1 cellular context compared by ENCODE assay signal in the genomic region with DNA sequence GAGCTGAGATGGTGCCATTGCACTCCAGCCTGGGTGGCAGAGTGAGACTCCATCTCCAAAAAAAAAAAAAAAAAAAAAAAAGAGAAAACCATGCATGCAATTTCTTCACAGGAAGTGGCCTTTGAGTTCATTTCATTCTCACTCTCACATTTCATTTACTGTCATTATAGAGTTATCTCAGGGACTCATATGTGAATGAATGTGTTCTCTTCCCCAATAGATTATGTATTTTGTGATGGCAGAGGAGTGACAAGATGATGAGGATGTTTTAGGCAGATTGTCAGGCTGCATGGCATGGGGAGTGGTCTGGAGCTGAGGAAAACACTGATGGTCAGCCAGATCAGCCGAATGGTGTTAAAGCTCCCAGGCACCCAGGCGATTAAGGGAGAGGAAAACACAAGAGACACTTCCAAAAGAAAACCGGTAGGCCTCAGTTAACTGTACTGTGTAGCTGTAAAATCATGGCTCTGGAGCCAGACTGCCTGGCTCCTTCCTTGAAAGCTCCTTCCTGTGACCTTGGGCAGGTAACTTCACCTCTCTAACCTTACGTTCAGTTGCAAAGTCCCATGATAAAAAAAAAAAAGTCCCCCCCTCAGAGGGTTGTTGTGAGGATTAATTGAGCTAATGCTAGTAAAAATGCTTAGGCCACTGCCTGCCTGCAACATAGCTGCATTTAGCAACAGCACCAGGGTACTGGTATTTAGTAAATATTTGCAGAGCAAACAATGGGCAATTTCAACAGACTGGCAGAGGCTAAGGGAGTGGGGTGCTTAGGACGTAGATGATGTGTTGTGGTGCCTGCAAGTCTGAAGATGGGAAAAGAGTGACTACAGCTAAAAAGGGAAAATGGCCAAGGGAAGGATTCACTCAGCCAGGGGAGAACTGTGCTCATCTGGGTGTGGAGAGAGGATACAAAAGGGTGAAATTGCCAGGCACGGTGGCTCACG.
A peak's percentile ranks its signal among the peaks of the same experiment; 100 is the strongest.
TF ChIP-seq lines count a peak whose summit lies in the region.

No MANE protein-coding gene starts in this region.

TF ChIP-seq in HepG2, 621 proteins besides CTCF, POLR2A, EP300 and RAD21 (continued from another document and continues in another):
- TF ChIP-seq, protein P1, sequence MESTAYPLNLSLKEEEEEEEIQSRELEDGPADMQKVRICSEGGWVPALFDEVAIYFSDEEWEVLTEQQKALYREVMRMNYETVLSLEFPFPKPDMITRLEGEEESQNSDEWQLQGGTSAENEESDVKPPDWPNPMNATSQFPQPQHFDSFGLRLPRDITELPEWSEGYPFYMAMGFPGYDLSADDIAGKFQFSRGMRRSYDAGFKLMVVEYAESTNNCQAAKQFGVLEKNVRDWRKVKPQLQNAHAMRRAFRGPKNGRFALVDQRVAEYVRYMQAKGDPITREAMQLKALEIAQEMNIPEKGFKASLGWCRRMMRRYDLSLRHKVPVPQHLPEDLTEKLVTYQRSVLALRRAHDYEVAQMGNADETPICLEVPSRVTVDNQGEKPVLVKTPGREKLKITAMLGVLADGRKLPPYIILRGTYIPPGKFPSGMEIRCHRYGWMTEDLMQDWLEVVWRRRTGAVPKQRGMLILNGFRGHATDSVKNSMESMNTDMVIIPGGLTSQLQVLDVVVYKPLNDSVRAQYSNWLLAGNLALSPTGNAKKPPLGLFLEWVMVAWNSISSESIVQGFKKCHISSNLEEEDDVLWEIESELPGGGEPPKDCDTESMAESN (CRISPR knock-in tag; conservative IDR thresholded peaks at IDR 0.05), result no peak
- TF ChIP-seq ZNF567 (CRISPR knock-in tag; IDR thresholded peaks at IDR 0.05; ENCODE audit: borderline replicate concordance) (no peak), MEIS1 (CRISPR knock-in tag; IDR thresholded peaks at IDR 0.05; ENCODE audit: borderline replicate concordance) (0 out of 2 replicates have a peak, but pooled peaks have one; percentile 29), ZNF773 (CRISPR knock-in tag; IDR thresholded peaks at IDR 0.05; ENCODE audit: borderline replicate concordance) (no peak), ZBTB7B (CRISPR knock-in tag; IDR thresholded peaks at IDR 0.05) (peak; percentile 67; the same call in 1 of the 2 replicates), ZNF577 (CRISPR knock-in tag; IDR thresholded peaks at IDR 0.05; ENCODE audit: borderline replicate concordance, low read depth) (no peak), ZBTB8A (CRISPR knock-in tag; IDR thresholded peaks at IDR 0.05; ENCODE audit: borderline replicate concordance, low read depth) (no peak), HOXA9 (CRISPR knock-in tag; IDR thresholded peaks at IDR 0.05; ENCODE audit: borderline replicate concordance) (no peak), STAG1 (CRISPR knock-in tag; IDR thresholded peaks at IDR 0.05) (no peak; the same call in 1 of the 2 replicates), PHF8 (CRISPR knock-in tag; IDR thresholded peaks at IDR 0.05) (peak; percentile 47), NONO (IDR thresholded peaks at IDR 0.05) (no peak), NONO (CRISPR knock-in tag; conservative IDR thresholded peaks at IDR 0.05) (no peak), ZBTB1 (CRISPR knock-in tag; IDR thresholded peaks at IDR 0.05; ENCODE audit: borderline replicate concordance) (no peak), ETV6 (CRISPR knock-in tag; conservative IDR thresholded peaks at IDR 0.05) (no peak), NFKBIZ (CRISPR knock-in tag; IDR thresholded peaks at IDR 0.05) (peak; percentile 78; the same call in 1 of the 2 replicates), ZNF598 (CRISPR knock-in tag; IDR thresholded peaks at IDR 0.05; ENCODE audit: borderline replicate concordance) (no peak), NR2F2 (IDR thresholded peaks at IDR 0.05; ENCODE audit: borderline replicate concordance, low read depth) (peak; percentile 75), ZNF7 (CRISPR knock-in tag; IDR thresholded peaks at IDR 0.05) (no peak), SRSF9 (IDR thresholded peaks at IDR 0.05; ENCODE audit: borderline replicate concordance, insufficient read depth, low read depth, low read length, poor library complexity, severe bottlenecking) (no peak), ADNP (CRISPR knock-in tag; IDR thresholded peaks at IDR 0.05) (no peak), MATR3 (CRISPR knock-in tag; IDR thresholded peaks at IDR 0.05) (no peak), ATF1 (CRISPR knock-in tag; IDR thresholded peaks at IDR 0.05) (no peak; the same call in 1 of the 2 replicates), FOXJ3 (CRISPR knock-in tag; IDR thresholded peaks at IDR 0.05; ENCODE audit: borderline replicate concordance) (peak; percentile 96; the same call in 1 of the 2 replicates), PCBP1 (IDR thresholded peaks at IDR 0.05; ENCODE audit: borderline replicate concordance, low read depth, low read length) (no peak), ONECUT2 (CRISPR knock-in tag; IDR thresholded peaks at IDR 0.05) (peak; percentile 76), ZNF660 (CRISPR knock-in tag; IDR thresholded peaks at IDR 0.05; ENCODE audit: borderline replicate concordance, low read depth) (no peak), SIN3B (IDR thresholded peaks at IDR 0.05; ENCODE audit: low read length) (no peak)
- TF ChIP-seq, protein P2, sequence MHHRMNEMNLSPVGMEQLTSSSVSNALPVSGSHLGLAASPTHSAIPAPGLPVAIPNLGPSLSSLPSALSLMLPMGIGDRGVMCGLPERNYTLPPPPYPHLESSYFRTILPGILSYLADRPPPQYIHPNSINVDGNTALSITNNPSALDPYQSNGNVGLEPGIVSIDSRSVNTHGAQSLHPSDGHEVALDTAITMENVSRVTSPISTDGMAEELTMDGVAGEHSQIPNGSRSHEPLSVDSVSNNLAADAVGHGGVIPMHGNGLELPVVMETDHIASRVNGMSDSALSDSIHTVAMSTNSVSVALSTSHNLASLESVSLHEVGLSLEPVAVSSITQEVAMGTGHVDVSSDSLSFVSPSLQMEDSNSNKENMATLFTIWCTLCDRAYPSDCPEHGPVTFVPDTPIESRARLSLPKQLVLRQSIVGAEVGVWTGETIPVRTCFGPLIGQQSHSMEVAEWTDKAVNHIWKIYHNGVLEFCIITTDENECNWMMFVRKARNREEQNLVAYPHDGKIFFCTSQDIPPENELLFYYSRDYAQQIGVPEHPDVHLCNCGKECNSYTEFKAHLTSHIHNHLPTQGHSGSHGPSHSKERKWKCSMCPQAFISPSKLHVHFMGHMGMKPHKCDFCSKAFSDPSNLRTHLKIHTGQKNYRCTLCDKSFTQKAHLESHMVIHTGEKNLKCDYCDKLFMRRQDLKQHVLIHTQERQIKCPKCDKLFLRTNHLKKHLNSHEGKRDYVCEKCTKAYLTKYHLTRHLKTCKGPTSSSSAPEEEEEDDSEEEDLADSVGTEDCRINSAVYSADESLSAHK (CRISPR knock-in tag; IDR thresholded peaks at IDR 0.05; ENCODE audit: borderline replicate concordance), result no peak
- TF ChIP-seq, protein P3, sequence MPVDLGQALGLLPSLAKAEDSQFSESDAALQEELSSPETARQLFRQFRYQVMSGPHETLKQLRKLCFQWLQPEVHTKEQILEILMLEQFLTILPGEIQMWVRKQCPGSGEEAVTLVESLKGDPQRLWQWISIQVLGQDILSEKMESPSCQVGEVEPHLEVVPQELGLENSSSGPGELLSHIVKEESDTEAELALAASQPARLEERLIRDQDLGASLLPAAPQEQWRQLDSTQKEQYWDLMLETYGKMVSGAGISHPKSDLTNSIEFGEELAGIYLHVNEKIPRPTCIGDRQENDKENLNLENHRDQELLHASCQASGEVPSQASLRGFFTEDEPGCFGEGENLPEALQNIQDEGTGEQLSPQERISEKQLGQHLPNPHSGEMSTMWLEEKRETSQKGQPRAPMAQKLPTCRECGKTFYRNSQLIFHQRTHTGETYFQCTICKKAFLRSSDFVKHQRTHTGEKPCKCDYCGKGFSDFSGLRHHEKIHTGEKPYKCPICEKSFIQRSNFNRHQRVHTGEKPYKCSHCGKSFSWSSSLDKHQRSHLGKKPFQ (CRISPR knock-in tag; IDR thresholded peaks at IDR 0.05; ENCODE audit: insufficient replicate concordance), result no peak
- TF ChIP-seq, protein P4, sequence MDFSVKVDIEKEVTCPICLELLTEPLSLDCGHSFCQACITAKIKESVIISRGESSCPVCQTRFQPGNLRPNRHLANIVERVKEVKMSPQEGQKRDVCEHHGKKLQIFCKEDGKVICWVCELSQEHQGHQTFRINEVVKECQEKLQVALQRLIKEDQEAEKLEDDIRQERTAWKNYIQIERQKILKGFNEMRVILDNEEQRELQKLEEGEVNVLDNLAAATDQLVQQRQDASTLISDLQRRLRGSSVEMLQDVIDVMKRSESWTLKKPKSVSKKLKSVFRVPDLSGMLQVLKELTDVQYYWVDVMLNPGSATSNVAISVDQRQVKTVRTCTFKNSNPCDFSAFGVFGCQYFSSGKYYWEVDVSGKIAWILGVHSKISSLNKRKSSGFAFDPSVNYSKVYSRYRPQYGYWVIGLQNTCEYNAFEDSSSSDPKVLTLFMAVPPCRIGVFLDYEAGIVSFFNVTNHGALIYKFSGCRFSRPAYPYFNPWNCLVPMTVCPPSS (IDR thresholded peaks at IDR 0.05), result no peak
- TF ChIP-seq, protein P5, sequence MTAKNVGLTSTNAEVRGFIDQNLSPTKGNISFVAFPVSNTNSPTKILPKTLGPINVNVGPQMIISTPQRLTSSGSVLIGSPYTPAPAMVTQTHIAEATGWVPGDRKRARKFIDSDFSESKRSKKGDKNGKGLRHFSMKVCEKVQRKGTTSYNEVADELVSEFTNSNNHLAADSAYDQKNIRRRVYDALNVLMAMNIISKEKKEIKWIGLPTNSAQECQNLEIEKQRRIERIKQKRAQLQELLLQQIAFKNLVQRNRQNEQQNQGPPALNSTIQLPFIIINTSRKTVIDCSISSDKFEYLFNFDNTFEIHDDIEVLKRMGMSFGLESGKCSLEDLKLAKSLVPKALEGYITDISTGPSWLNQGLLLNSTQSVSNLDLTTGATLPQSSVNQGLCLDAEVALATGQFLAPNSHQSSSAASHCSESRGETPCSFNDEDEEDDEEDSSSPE (CRISPR knock-in tag; IDR thresholded peaks at IDR 0.05), result no peak; the same call in 1 of the 2 replicates
- TF ChIP-seq, protein P6, sequence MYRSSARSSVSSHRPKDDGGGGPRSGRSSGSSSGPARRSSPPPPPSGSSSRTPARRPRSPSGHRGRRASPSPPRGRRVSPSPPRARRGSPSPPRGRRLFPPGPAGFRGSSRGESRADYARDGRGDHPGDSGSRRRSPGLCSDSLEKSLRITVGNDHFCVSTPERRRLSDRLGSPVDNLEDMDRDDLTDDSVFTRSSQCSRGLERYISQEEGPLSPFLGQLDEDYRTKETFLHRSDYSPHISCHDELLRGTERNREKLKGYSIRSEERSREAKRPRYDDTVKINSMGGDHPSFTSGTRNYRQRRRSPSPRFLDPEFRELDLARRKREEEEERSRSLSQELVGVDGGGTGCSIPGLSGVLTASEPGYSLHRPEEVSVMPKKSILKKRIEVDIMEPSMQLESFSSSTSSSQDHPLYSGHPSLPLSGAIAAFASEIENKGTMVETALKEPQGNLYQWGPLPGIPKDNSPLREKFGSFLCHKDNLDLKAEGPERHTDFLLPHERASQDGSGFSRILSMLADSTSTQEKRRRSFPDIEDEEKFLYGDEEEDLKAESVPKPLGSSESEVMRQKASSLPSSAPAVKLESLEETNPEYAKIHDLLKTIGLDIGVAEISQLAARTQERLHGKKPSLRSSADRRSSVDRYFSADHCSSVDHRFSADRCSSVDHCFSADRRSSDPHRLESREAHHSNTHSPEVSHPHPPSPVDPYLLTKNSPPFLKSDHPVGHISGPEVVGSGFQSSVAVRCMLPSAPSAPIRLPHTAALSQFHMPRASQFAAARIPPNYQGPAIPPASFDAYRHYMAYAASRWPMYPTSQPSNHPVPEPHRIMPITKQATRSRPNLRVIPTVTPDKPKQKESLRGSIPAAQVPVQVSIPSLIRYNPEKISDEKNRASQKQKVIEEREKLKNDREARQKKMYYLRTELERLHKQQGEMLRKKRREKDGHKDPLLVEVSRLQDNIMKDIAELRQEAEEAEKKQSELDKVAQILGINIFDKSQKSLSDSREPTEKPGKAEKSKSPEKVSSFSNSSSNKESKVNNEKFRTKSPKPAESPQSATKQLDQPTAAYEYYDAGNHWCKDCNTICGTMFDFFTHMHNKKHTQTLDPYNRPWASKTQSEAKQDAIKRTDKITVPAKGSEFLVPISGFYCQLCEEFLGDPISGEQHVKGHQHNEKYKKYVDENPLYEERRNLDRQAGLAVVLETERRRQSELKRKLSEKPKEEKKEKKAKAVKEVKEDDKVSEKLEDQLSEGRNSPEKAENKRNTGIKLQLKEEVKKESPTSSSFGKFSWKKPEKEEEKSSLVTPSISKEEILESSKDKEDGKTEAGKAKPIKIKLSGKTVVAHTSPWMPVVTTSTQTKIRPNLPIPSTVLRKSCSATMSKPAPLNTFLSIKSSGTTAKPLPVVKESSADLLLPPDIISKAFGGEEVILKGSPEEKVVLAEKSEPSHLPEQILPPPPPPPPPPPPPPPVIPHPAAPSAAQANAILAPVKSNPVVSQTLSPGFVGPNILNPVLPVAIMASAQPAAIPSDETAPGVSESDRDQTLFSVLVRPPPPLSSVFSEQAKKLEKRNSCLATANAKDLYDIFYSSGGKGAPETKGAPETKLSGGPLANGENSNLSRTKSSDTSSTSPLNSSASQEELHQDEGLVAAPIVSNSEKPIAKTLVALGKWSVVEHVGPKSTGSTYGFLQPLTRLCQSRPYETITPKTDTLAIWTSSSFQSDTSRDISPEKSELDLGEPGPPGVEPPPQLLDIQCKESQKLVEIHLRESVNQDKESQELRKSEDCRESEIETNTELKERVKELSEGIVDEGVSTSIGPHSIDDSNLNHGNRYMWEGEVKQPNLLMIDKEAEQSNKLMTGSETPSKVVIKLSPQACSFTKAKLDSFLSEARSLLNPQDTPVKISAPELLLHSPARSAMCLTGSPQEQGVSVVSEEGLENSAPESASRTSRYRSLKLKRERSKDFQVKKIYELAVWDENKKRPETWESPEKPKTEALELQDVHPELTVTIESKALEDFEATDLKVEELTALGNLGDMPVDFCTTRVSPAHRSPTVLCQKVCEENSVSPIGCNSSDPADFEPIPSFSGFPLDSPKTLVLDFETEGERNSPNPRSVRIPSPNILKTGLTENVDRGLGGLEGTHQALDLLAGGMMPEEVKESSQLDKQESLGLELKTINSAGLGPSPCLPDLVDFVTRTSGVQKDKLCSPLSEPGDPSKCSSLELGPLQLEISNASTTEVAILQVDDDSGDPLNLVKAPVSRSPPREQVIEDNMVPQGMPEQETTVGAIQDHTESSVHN (CRISPR knock-in tag; IDR thresholded peaks at IDR 0.05), result no peak
- TF ChIP-seq, protein P7, sequence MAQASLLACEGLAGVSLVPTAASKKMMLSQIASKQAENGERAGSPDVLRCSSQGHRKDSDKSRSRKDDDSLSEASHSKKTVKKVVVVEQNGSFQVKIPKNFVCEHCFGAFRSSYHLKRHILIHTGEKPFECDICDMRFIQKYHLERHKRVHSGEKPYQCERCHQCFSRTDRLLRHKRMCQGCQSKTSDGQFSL (CRISPR knock-in tag; IDR thresholded peaks at IDR 0.05), result peak; percentile 62; the same call in 1 of the 2 replicates
- TF ChIP-seq, protein P8, sequence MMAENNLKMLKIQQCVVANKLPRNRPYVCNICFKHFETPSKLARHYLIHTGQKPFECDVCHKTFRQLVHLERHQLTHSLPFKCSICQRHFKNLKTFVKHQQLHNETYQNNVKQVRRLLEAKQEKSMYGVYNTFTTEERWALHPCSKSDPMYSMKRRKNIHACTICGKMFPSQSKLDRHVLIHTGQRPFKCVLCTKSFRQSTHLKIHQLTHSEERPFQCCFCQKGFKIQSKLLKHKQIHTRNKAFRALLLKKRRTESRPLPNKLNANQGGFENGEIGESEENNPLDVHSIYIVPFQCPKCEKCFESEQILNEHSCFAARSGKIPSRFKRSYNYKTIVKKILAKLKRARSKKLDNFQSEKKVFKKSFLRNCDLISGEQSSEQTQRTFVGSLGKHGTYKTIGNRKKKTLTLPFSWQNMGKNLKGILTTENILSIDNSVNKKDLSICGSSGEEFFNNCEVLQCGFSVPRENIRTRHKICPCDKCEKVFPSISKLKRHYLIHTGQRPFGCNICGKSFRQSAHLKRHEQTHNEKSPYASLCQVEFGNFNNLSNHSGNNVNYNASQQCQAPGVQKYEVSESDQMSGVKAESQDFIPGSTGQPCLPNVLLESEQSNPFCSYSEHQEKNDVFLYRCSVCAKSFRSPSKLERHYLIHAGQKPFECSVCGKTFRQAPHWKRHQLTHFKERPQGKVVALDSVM (CRISPR knock-in tag; IDR thresholded peaks at IDR 0.05), result 0 out of 2 replicates have a peak, but pooled peaks have one; percentile 16
